9 cellular contexts compared by ENCODE assay signal in the genomic region with DNA sequence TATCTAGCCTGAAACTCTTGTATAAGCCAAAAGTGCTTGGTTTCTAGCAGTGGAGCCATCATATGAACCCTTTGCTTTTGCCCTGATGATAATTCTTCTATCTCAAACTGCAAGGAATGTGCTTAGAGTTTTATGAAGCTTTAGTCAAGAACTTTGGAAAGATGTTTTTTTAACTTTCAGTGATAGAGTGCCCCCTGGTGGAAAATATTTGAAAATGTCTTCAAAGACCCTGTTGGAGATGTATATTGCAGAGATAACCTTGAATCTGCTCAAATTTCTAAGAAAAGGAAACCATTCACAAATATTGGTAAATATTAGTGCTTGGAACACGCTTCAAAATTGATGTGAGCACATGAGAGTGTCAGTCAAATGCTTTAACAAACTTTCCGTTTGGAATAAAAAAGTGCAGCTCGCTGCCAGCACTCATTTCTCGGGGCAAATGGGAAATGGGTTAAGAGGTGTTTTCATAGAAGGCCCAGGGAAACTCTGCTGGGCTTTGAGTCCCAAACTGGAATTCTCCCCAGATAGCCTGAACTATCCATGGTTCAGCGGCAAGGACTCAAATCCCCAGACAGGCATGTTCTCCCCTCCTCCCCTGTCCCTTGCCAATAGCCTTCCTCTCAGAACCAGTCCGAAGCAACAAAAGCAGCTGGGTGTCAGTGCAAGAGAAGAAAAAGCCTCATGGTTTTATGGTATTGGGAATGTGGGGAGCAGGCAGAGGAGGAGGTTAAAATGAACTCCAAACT.
DNase-seq lines count a peak whose midpoint lies in the region; ATAC-seq and TF ChIP-seq lines count a peak whose summit lies in the region.
"Had no signal": no experiment of that assay in that cellular context is flagged by ENCODE, and none has a peak within 500 bp of the region (broad histone marks: within the 10 kb centered on the region; RNA-seq: fewer than 3 reads in every experiment).

No MANE protein-coding gene starts in this region.

- H3K27ac ChIP-seq in body of pancreas (no peak overlapping the region), liver (ENCODE audit: low read depth in 1 of 2, low read length in 2 of 2) (no peak overlapping the region)

- no peak overlapping the region for H3K27ac Mint-ChIP-seq in T-helper 2 cell treated with Interferon-gamma antibody and Interleukin-4, amounts not matched to agents 5 μg/mL and 100 μg/mL, for 36 hours
- H3K27ac Mint-ChIP-seq: activated naive CD4-positive, alpha-beta T cell treated with anti-CD3 and anti-CD28 coated beads, Interleukin-2, amount 50 U/mL, for 24 hours had no signal

- intact Hi-C loops in body of pancreas (cut with DNase I): no loop called here

- H3K4me1 ChIP-seq in body of pancreas (no peaks in the 10 kb centered on the region), liver (ENCODE audit: control insufficient read depth in 4 of 4, insufficient read depth in 4 of 4, low read length in 3 of 4) (no peaks in the 10 kb centered on the region)

- ATAC-seq in body of pancreas: no peak
- no peak for ATAC-seq in HG02852 (IDR thresholded peaks at IDR 0.05; ENCODE audit: unreplicated experiment)

- 44 to 45% methylated on average over 6 of the region's 6 CpGs for WGBS in body of pancreas, 2 donors
- WGBS in liver: 51% methylated on average over 6 of the region's 6 CpGs

- no peak overlapping the region for H3K4me3 Mint-ChIP-seq in T-helper 2 cell treated with Interferon-gamma antibody and Interleukin-4, amounts not matched to agents 5 μg/mL and 100 μg/mL, for 36 hours
- H3K4me3 Mint-ChIP-seq: activated naive CD4-positive, alpha-beta T cell treated with anti-CD3 and anti-CD28 coated beads, Interleukin-2, amount 50 U/mL, for 24 hours had no signal

- TF ChIP-seq RAD21 in liver (IDR thresholded peaks at IDR 0.05): peak; percentile 81 to 82

- H3K4me3 ChIP-seq in NB4 (ENCODE audit: low read depth, low read length) (no peak overlapping the region), body of pancreas (no peak overlapping the region), liver (ENCODE audit: low read depth in 1 of 3, low read length in 3 of 3) (no peak overlapping the region)

- no peaks in the 10 kb centered on the region for H3K27me3 Mint-ChIP-seq in T-helper 2 cell treated with Interferon-gamma antibody and Interleukin-4, amounts not matched to agents 5 μg/mL and 100 μg/mL, for 36 hours (ENCODE audit: low read depth)

- H3K9me3 ChIP-seq in body of pancreas: no peaks in the 10 kb centered on the region
- no peaks in the 10 kb centered on the region for H3K9me3 ChIP-seq in liver (ENCODE audit: control insufficient read depth in 4 of 4, low read length in 3 of 4)

- H3K36me3 Mint-ChIP-seq in T-helper 2 cell treated with Interferon-gamma antibody and Interleukin-4, amounts not matched to agents 5 μg/mL and 100 μg/mL, for 36 hours (ENCODE audit: low read depth): peaks cover 1% of the 10 kb centered on the region
- H3K36me3 Mint-ChIP-seq: activated naive CD4-positive, alpha-beta T cell treated with anti-CD3 and anti-CD28 coated beads, Interleukin-2, amount 50 U/mL, for 24 hours had no signal

- H3K36me3 ChIP-seq in body of pancreas (replicated peaks in 1 of 2; ENCODE audit: insufficient read depth in 1 of 2, low read depth in 2 of 2) (no peaks in the 10 kb centered on the region), liver (ENCODE audit: control insufficient read depth in 4 of 4, insufficient read depth in 3 of 4, low read depth in 1 of 4, low read length in 3 of 4) (no peaks in the 10 kb centered on the region)

- peaks cover 3% of the 10 kb centered on the region for H3K4me1 Mint-ChIP-seq in T-helper 2 cell treated with Interferon-gamma antibody and Interleukin-4, amounts not matched to agents 5 μg/mL and 100 μg/mL, for 36 hours (ENCODE audit: low read depth)

- H3K9ac ChIP-seq in liver (ENCODE audit: low read depth in 1 of 2, low read length in 2 of 2): no peak overlapping the region

- no peaks in the 10 kb centered on the region for H3K9me3 Mint-ChIP-seq in T-helper 2 cell treated with Interferon-gamma antibody and Interleukin-4, amounts not matched to agents 5 μg/mL and 100 μg/mL, for 36 hours
- H3K9me3 Mint-ChIP-seq: activated naive CD4-positive, alpha-beta T cell treated with anti-CD3 and anti-CD28 coated beads, Interleukin-2, amount 50 U/mL, for 24 hours had no signal

- no peak for TF ChIP-seq POLR2A in NB4 (IDR thresholded peaks at IDR 0.05; ENCODE audit: extremely low read depth, insufficient read length)
- TF ChIP-seq POLR2A in body of pancreas (IDR thresholded peaks at IDR 0.05): no peak

- TF ChIP-seq CTCF in NB4 (IDR thresholded peaks at IDR 0.05; ENCODE audit: low read depth, low read length): peak; percentile 42
- peak; percentile 30 to 70 (median 62) for TF ChIP-seq CTCF in body of pancreas (IDR thresholded peaks at IDR 0.05)
- TF ChIP-seq CTCF in liver (IDR thresholded peaks at IDR 0.05; ENCODE audit: low read depth, low read length, missing input control): peak; percentile 59

- H3K27me3 ChIP-seq in body of pancreas: no peaks in the 10 kb centered on the region
- H3K27me3 ChIP-seq in liver (ENCODE audit: control insufficient read depth in 4 of 4, insufficient read depth in 4 of 4, low read length in 3 of 4): peaks cover 0 to 3% (median 0%) of the 10 kb centered on the region in 4 donors

- DNase-seq in NOMO-1 treated with DMSO at 0.1 percent for 48 hours (lab: John Stamatoyannopoulos, UW; ENCODE audit: unreplicated experiment) (peak; percentile 28), NOMO-1 treated with dmso at 0.1 percent for 144 hours (lab: John Stamatoyannopoulos, UW; ENCODE audit: unreplicated experiment) (no peak), NB4 (ENCODE audit: low read depth) (peak; percentile 59), body of pancreas (no peak)
- no peak for DNase-seq in activated naive CD4-positive, alpha-beta T cell treated with Interleukin-2 at 50 U/mL for 16 hours
- no peak for DNase-seq in T-helper 2 cell treated with Interferon-gamma antibody and Interleukin-4, amounts not matched to agents 5 μg/mL and 100 μg/mL, for 36 hours (ENCODE audit: low spot score)

TF ChIP-seq in liver, 16 proteins besides CTCF, POLR2A, EP300 and RAD21:
- TF ChIP-seq, protein P1, sequence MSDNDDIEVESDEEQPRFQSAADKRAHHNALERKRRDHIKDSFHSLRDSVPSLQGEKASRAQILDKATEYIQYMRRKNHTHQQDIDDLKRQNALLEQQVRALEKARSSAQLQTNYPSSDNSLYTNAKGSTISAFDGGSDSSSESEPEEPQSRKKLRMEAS (IDR thresholded peaks at IDR 0.05): no peak
- TF ChIP-seq EGR1 (IDR thresholded peaks at IDR 0.05; ENCODE audit: low read depth in 2 of 2) (no peak), FOXA2 (IDR thresholded peaks at IDR 0.05) (no peak), REST (IDR thresholded peaks at IDR 0.05) (no peak), ATF3 (IDR thresholded peaks at IDR 0.05) (no peak), ZBTB33 (IDR thresholded peaks at IDR 0.05) (no peak), YY1 (IDR thresholded peaks at IDR 0.05) (no peak)

Comparison
In these comparisons a context has a peak if more than half of its experiments do, and no peak if none do; other contexts are left out.
1. DNase-seq: peak in NOMO-1 treated with DMSO at 0.1 percent for 48 hours (single experiment) and NB4 (single experiment); none in NOMO-1 treated with dmso at 0.1 percent for 144 hours (single experiment), body of pancreas (0 of 4), activated naive CD4-positive, alpha-beta T cell treated with Interleukin-2 at 50 U/mL for 16 hours (single experiment) and T-helper 2 cell treated with Interferon-gamma antibody and Interleukin-4, amounts not matched to agents 5 μg/mL and 100 μg/mL, for 36 hours (single experiment).
2. Peak in every context shown above with its lines, with median percentiles within 50 percentile points of each other: CTCF ChIP-seq.